In the genomic region with DNA sequence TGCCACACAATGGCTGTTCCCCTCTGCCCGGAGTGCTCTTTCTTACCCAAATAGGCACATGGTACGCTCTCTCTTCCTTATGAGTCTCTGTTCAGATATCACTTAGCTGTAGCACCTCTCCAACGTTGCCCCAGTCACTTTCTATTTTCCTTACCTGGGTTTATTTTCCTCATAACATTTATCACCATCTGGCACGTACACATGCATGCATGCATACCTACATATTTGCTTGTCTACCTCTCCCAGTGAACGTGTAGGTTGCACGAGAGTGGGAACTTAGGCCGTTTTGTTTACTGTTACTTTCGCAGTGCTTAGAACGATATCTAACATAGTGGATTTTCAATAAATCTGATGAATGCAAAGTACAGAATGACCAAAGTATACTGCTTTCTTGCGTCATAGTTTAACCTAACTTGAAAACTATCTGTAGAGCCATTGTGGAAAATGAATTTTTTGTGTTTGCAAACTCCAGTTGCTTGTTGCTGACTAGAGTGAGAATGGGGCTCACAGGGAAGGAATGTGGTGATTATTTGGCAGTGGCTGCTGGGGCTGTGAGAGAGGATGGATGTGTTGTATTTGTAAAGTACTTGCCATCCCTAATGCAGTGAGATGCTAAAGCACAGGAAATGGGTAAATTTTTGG, we compare ENCODE assay signal across 17 cellular contexts. TPM values are rescaled to one million over a fixed set of nuclear protein-coding genes. Genes with fewer than 3 reads are reported as not detected.
DNase-seq lines count a peak whose midpoint lies in the region; ATAC-seq and TF ChIP-seq lines count a peak whose summit lies in the region.
"Had no signal": no experiment of that assay in that cellular context is flagged by ENCODE, and none has a peak within 500 bp of the region (broad histone marks: within the 10 kb centered on the region; RNA-seq: fewer than 3 reads in every experiment).

No MANE protein-coding gene starts in this region.

- H3K4me2 ChIP-seq in mesenchymal stem cell (ENCODE audit: low read length, poor library complexity, severe bottlenecking): no peak overlapping the region
- H3K4me2 ChIP-seq: neural progenitor cell had no signal

- H2BK12ac ChIP-seq in mesenchymal stem cell (ENCODE audit: low read length in 2 of 2): no peak overlapping the region

- H3K27ac ChIP-seq in HUES6 (ENCODE audit: low read depth, low read length) (0 out of 2 replicates have a peak overlapping the region, but pooled peaks have one; percentile 27), dorsolateral prefrontal cortex (peak overlapping the region in 32 of 59 donors; percentile 3 to 77 (median 36)), mesenchymal stem cell (ENCODE audit: low read length, poor library complexity, severe bottlenecking) (no peak overlapping the region)
- H3K27ac ChIP-seq: ascending aorta, neural progenitor cell, testis, VCaP had no signal

- H2AFZ ChIP-seq in mesenchymal stem cell (ENCODE audit: low read depth, low read length): no peak overlapping the region
- H2AFZ ChIP-seq: neural progenitor cell had no signal

- H4K8ac ChIP-seq in mesenchymal stem cell (ENCODE audit: low read length): no peak overlapping the region

- no peak overlapping the region for H4K91ac ChIP-seq in mesenchymal stem cell (ENCODE audit: low read length)

- no peak for ATAC-seq in GM18909 (IDR thresholded peaks at IDR 0.05; ENCODE audit: poor library complexity, unreplicated experiment)
- ATAC-seq in HG03342 (IDR thresholded peaks at IDR 0.05; ENCODE audit: unreplicated experiment): no peak

- 91% methylated on average over 10 of the region's 10 CpGs for WGBS in mesenchymal stem cell

- H3K9me3 ChIP-seq in HUES6 (ENCODE audit: control insufficient read depth, insufficient read depth, low read depth, low read length) (no peaks in the 10 kb centered on the region), mesenchymal stem cell (ENCODE audit: control insufficient read depth, low read length) (no peaks in the 10 kb centered on the region)
- H3K9me3 ChIP-seq: ascending aorta, BE2C, testis had no signal

- peaks cover 15% of the 10 kb centered on the region for H3K79me1 ChIP-seq in mesenchymal stem cell (replicated peaks; ENCODE audit: low read length, poor library complexity, severe bottlenecking)

- H3K9ac ChIP-seq in HUES6 (ENCODE audit: low read length) (peak overlapping the region; percentile 8), mesenchymal stem cell (ENCODE audit: low read length) (no peak overlapping the region)
- H3K9ac ChIP-seq: neural progenitor cell had no signal

- no peak overlapping the region for H2AK5ac ChIP-seq in mesenchymal stem cell (ENCODE audit: low read length, severe bottlenecking)

- no peak overlapping the region for H3K14ac ChIP-seq in mesenchymal stem cell (ENCODE audit: low read length in 2 of 2)

- H3K36me3 ChIP-seq in HUES6 (ENCODE audit: control insufficient read depth, insufficient read depth, low read length) (peaks cover 20% of the 10 kb centered on the region), mesenchymal stem cell (ENCODE audit: control insufficient read depth in 1 of 2, insufficient read depth in 2 of 2, low read depth in 1 of 2, low read length in 2 of 2) (peaks cover 3 to 42% of the 10 kb centered on the region in 2 experiments)

- no peak overlapping the region for H3K18ac ChIP-seq in mesenchymal stem cell (ENCODE audit: low read depth in 1 of 2, low read length in 2 of 2)

- H3K27me3 ChIP-seq in HUES6 (ENCODE audit: control insufficient read depth, insufficient read depth, low read length) (no peaks in the 10 kb centered on the region), dorsolateral prefrontal cortex (no peaks in the 10 kb centered on the region), mesenchymal stem cell (ENCODE audit: control insufficient read depth in 1 of 2, insufficient read depth in 1 of 2, low read length in 2 of 2) (no peaks in the 10 kb centered on the region)
- H3K27me3 ChIP-seq: ascending aorta, BE2C, neural progenitor cell, testis had no signal

- H2BK15ac ChIP-seq in mesenchymal stem cell (ENCODE audit: low read depth, poor library complexity, severe bottlenecking): no peak overlapping the region

- H2BK120ac ChIP-seq in mesenchymal stem cell (ENCODE audit: low read depth, low read length): no peak overlapping the region

- TF ChIP-seq CTCF in dorsolateral prefrontal cortex (IDR thresholded peaks at IDR 0.05 in 54 of 56, conservative IDR thresholded peaks at IDR 0.05 in 2 of 56; ENCODE audit: low read depth in 1 of 56, partially characterized antibody in 56 of 56): no peak

- H3K4ac ChIP-seq in mesenchymal stem cell (ENCODE audit: low read depth in 1 of 2, low read length in 2 of 2): no peak overlapping the region

- H3K4me3 ChIP-seq in HUES6 (ENCODE audit: low read depth, low read length) (no peak overlapping the region), dorsolateral prefrontal cortex (no peak overlapping the region), mesenchymal stem cell (ENCODE audit: insufficient read depth in 1 of 2, low read depth in 1 of 2, low read length in 2 of 2) (no peak overlapping the region)
- H3K4me3 ChIP-seq: ascending aorta, neural progenitor cell, testis had no signal

- peaks cover 32% of the 10 kb centered on the region for H3K4me1 ChIP-seq in HUES6 (ENCODE audit: control insufficient read depth, insufficient read depth, low read length)
- H3K4me1 ChIP-seq in mesenchymal stem cell (ENCODE audit: control insufficient read depth, insufficient read depth, low read depth, low read length): peaks cover 12% of the 10 kb centered on the region
- H3K4me1 ChIP-seq: BE2C had no signal

- H2BK5ac ChIP-seq in mesenchymal stem cell (ENCODE audit: low read depth, low read length, poor library complexity, severe bottlenecking): no peak overlapping the region

- DNase-seq in EH (ENCODE audit: low read depth): peak; percentile 88
- no peak for DNase-seq in dorsolateral prefrontal cortex
- DNase-seq in mesenchymal stem cell: peak; percentile 50
- no peak for DNase-seq in T-helper 2 cell
- no peak for DNase-seq in NCI-H2196 treated with DMSO at 0.1 percent for 48 hours (lab: John Stamatoyannopoulos, UW; ENCODE audit: unreplicated experiment)
- DNase-seq: BE2C, foreskin melanocyte, MM.1S, NCI-H82, retina, testis had no signal

- intact Hi-C loops in dorsolateral prefrontal cortex (cut with DNase I): loop anchor here (2.0 to 5.0 kb wide), 3 partner anchors 45 to 201 kb away; partner anchors contain the start of gene ACSL3 (in 1 of the 2)

- no peak overlapping the region for H3K23ac ChIP-seq in mesenchymal stem cell (ENCODE audit: low read length in 2 of 2)

RNA-seq across cellular contexts. Expression of gene ACSL3, which starts 47.1 kb away (rescaled TPM):
- 100 to 1,000 TPM in 118 of 120 experiments, 10 to 100 TPM in 2; 87.5 to 207 (median 154) TPM for total RNA-seq in dorsolateral prefrontal cortex
- polyA plus RNA-seq in mesenchymal stem cell (2013, experiment 1 of 2): 148 TPM
- 157 TPM for polyA plus RNA-seq in mesenchymal stem cell (2013, experiment 2 of 2)

Comparison
In these comparisons a context has a peak if more than half of its experiments do, and no peak if none do; other contexts are left out.
1. DNase-seq: peak in EH (single experiment) and mesenchymal stem cell (single experiment); none in dorsolateral prefrontal cortex (0 of 10), T-helper 2 cell (0 of 5) and NCI-H2196 treated with DMSO at 0.1 percent for 48 hours (single experiment).